ENCODE assay signal across 1 cellular context in the genomic region with DNA sequence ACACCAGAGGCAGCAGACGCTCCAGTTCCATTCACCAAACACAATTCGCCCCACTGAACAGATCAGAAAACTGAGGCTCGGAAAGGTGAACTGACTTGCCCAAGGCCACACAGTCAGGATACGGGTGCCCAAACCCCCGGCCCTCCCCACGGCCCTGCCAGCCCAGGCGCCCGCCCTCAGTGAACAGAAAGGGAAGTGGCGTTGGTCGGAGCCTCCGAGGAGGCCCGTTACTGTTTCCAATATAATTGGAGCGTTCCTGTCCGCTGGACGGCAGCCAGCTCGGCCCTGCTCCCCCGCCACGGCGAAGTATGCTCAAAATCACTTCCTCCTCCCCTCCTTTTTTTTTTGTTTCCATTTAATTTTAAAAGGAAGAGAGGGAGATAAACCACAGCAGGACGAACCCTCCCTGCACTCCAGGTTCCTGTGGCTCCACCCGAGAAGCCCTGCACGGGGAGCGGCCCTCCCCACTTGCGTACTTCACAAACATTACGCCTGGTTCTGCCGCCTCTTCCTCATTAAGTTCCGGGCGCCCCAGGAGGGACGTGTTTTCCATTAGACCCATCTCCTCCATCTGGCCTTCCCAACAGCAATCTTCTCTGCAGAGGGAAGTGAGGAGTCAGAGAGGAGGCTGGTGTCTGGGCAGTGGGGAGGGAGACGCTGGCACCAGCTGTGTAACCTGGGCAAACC.
TF ChIP-seq lines count a peak whose summit lies in the region.

No MANE protein-coding gene starts in this region.

TF ChIP-seq in K562, 482 proteins besides CTCF, POLR2A, EP300 and RAD21 (continued from another document and continues in another):
- TF ChIP-seq, protein P1, sequence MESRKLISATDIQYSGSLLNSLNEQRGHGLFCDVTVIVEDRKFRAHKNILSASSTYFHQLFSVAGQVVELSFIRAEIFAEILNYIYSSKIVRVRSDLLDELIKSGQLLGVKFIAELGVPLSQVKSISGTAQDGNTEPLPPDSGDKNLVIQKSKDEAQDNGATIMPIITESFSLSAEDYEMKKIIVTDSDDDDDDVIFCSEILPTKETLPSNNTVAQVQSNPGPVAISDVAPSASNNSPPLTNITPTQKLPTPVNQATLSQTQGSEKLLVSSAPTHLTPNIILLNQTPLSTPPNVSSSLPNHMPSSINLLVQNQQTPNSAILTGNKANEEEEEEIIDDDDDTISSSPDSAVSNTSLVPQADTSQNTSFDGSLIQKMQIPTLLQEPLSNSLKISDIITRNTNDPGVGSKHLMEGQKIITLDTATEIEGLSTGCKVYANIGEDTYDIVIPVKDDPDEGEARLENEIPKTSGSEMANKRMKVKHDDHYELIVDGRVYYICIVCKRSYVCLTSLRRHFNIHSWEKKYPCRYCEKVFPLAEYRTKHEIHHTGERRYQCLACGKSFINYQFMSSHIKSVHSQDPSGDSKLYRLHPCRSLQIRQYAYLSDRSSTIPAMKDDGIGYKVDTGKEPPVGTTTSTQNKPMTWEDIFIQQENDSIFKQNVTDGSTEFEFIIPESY (CRISPR knock-in tag; IDR thresholded peaks at IDR 0.05) = no peak
- TF ChIP-seq ZNF354B (CRISPR knock-in tag; IDR thresholded peaks at IDR 0.05) (no peak), ZC3H4 (CRISPR knock-in tag; IDR thresholded peaks at IDR 0.05; ENCODE audit: borderline replicate concordance) (no peak), SRSF1 (IDR thresholded peaks at IDR 0.05; ENCODE audit: low read depth, low read length) (no peak), RFX5 (IDR thresholded peaks at IDR 0.05; ENCODE audit: low read depth, low read length) (no peak), LCOR (CRISPR knock-in tag; IDR thresholded peaks at IDR 0.05) (0 out of 2 replicates have a peak, but pooled peaks have one; percentile 48), RCOR1 (IDR thresholded peaks at IDR 0.05; ENCODE audit: borderline replicate concordance in 1 of 2, low read depth in 2 of 2, low read length in 2 of 2) (peak; percentile 50 to 73; a peak in 3 of 4 replicates), ZNF785 (CRISPR knock-in tag; IDR thresholded peaks at IDR 0.05) (no peak), NFRKB (IDR thresholded peaks at IDR 0.05; ENCODE audit: low read depth) (no peak), ZNF3 (CRISPR knock-in tag; IDR thresholded peaks at IDR 0.05) (no peak), ASH1L (IDR thresholded peaks at IDR 0.05; ENCODE audit: borderline replicate concordance, low read depth, partially characterized antibody) (no peak), EHMT2 (IDR thresholded peaks at IDR 0.05) (no peak), ARHGAP35 (IDR thresholded peaks at IDR 0.05; ENCODE audit: partially characterized antibody) (no peak), NCOA6 (IDR thresholded peaks at IDR 0.05) (no peak), HDAC6 (IDR thresholded peaks at IDR 0.05; ENCODE audit: low read depth, low read length) (no peak), SRSF3 (IDR thresholded peaks at IDR 0.05; ENCODE audit: insufficient read depth, low read length) (no peak), RBM39 (optimal IDR thresholded peaks at IDR 0.05; ENCODE audit: low read depth, low read length) (no peak), BRD4 (IDR thresholded peaks at IDR 0.05) (no peak), DMBX1 (CRISPR knock-in tag; IDR thresholded peaks at IDR 0.05; ENCODE audit: borderline replicate concordance) (no peak), CBFA2T3 (IDR thresholded peaks at IDR 0.05) (no peak), ARID1B (IDR thresholded peaks at IDR 0.05) (no peak), KDM1A (IDR thresholded peaks at IDR 0.05) (peak; percentile 86 to 88), MTA2 (IDR thresholded peaks at IDR 0.05; ENCODE audit: low read depth) (no peak), BACH1 (tag; IDR thresholded peaks at IDR 0.05) (no peak), POLR2B (IDR thresholded peaks at IDR 0.05; ENCODE audit: low read depth, partially characterized antibody) (no peak), PML (IDR thresholded peaks at IDR 0.05; ENCODE audit: low read length) (no peak), HLTF (IDR thresholded peaks at IDR 0.05) (no peak), TCF7L2 (IDR thresholded peaks at IDR 0.05; ENCODE audit: low read depth, low read length) (no peak), CAMTA2 (CRISPR knock-in tag; conservative IDR thresholded peaks at IDR 0.05) (no peak), FOXA1 (IDR thresholded peaks at IDR 0.05; ENCODE audit: borderline replicate concordance) (no peak), ZNF217 (CRISPR knock-in tag; IDR thresholded peaks at IDR 0.05) (no peak), JUND (IDR thresholded peaks at IDR 0.05; ENCODE audit: borderline replicate concordance, low read depth, low read length) (no peak), JUND (tag; IDR thresholded peaks at IDR 0.05; ENCODE audit: borderline replicate concordance, low read depth, low read length) (no peak), ZNF134 (CRISPR knock-in tag; conservative IDR thresholded peaks at IDR 0.05) (no peak), NR3C1 (CRISPR knock-in tag; IDR thresholded peaks at IDR 0.05) (no peak), NFIC (IDR thresholded peaks at IDR 0.05) (peak; percentile 90), PCBP2 (IDR thresholded peaks at IDR 0.05; ENCODE audit: low read depth, low read length, poor library complexity, severe bottlenecking) (no peak), ZSCAN29 (IDR thresholded peaks at IDR 0.05) (no peak), ZNF79 (CRISPR knock-in tag; IDR thresholded peaks at IDR 0.05; ENCODE audit: low read depth) (no peak), GTF2F1 (IDR thresholded peaks at IDR 0.05; ENCODE audit: low read depth, low read length) (no peak), MCM2 (IDR thresholded peaks at IDR 0.05; ENCODE audit: low read depth) (no peak)
- TF ChIP-seq, protein P2, sequence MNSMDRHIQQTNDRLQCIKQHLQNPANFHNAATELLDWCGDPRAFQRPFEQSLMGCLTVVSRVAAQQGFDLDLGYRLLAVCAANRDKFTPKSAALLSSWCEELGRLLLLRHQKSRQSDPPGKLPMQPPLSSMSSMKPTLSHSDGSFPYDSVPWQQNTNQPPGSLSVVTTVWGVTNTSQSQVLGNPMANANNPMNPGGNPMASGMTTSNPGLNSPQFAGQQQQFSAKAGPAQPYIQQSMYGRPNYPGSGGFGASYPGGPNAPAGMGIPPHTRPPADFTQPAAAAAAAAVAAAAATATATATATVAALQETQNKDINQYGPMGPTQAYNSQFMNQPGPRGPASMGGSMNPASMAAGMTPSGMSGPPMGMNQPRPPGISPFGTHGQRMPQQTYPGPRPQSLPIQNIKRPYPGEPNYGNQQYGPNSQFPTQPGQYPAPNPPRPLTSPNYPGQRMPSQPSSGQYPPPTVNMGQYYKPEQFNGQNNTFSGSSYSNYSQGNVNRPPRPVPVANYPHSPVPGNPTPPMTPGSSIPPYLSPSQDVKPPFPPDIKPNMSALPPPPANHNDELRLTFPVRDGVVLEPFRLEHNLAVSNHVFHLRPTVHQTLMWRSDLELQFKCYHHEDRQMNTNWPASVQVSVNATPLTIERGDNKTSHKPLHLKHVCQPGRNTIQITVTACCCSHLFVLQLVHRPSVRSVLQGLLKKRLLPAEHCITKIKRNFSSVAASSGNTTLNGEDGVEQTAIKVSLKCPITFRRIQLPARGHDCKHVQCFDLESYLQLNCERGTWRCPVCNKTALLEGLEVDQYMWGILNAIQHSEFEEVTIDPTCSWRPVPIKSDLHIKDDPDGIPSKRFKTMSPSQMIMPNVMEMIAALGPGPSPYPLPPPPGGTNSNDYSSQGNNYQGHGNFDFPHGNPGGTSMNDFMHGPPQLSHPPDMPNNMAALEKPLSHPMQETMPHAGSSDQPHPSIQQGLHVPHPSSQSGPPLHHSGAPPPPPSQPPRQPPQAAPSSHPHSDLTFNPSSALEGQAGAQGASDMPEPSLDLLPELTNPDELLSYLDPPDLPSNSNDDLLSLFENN (IDR thresholded peaks at IDR 0.05; ENCODE audit: low read depth in 2 of 2, low read length in 2 of 2) = no peak
- TF ChIP-seq, protein P3, sequence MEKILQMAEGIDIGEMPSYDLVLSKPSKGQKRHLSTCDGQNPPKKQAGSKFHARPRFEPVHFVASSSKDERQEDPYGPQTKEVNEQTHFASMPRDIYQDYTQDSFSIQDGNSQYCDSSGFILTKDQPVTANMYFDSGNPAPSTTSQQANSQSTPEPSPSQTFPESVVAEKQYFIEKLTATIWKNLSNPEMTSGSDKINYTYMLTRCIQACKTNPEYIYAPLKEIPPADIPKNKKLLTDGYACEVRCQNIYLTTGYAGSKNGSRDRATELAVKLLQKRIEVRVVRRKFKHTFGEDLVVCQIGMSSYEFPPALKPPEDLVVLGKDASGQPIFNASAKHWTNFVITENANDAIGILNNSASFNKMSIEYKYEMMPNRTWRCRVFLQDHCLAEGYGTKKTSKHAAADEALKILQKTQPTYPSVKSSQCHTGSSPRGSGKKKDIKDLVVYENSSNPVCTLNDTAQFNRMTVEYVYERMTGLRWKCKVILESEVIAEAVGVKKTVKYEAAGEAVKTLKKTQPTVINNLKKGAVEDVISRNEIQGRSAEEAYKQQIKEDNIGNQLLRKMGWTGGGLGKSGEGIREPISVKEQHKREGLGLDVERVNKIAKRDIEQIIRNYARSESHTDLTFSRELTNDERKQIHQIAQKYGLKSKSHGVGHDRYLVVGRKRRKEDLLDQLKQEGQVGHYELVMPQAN (IDR thresholded peaks at IDR 0.05; ENCODE audit: borderline replicate concordance) = no peak
- TF ChIP-seq, protein P4, sequence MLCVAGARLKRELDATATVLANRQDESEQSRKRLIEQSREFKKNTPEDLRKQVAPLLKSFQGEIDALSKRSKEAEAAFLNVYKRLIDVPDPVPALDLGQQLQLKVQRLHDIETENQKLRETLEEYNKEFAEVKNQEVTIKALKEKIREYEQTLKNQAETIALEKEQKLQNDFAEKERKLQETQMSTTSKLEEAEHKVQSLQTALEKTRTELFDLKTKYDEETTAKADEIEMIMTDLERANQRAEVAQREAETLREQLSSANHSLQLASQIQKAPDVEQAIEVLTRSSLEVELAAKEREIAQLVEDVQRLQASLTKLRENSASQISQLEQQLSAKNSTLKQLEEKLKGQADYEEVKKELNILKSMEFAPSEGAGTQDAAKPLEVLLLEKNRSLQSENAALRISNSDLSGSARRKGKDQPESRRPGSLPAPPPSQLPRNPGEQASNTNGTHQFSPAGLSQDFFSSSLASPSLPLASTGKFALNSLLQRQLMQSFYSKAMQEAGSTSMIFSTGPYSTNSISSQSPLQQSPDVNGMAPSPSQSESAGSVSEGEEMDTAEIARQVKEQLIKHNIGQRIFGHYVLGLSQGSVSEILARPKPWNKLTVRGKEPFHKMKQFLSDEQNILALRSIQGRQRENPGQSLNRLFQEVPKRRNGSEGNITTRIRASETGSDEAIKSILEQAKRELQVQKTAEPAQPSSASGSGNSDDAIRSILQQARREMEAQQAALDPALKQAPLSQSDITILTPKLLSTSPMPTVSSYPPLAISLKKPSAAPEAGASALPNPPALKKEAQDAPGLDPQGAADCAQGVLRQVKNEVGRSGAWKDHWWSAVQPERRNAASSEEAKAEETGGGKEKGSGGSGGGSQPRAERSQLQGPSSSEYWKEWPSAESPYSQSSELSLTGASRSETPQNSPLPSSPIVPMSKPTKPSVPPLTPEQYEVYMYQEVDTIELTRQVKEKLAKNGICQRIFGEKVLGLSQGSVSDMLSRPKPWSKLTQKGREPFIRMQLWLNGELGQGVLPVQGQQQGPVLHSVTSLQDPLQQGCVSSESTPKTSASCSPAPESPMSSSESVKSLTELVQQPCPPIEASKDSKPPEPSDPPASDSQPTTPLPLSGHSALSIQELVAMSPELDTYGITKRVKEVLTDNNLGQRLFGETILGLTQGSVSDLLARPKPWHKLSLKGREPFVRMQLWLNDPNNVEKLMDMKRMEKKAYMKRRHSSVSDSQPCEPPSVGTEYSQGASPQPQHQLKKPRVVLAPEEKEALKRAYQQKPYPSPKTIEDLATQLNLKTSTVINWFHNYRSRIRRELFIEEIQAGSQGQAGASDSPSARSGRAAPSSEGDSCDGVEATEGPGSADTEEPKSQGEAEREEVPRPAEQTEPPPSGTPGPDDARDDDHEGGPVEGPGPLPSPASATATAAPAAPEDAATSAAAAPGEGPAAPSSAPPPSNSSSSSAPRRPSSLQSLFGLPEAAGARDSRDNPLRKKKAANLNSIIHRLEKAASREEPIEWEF (CRISPR knock-in tag; IDR thresholded peaks at IDR 0.05) = no peak
- TF ChIP-seq, protein P5, sequence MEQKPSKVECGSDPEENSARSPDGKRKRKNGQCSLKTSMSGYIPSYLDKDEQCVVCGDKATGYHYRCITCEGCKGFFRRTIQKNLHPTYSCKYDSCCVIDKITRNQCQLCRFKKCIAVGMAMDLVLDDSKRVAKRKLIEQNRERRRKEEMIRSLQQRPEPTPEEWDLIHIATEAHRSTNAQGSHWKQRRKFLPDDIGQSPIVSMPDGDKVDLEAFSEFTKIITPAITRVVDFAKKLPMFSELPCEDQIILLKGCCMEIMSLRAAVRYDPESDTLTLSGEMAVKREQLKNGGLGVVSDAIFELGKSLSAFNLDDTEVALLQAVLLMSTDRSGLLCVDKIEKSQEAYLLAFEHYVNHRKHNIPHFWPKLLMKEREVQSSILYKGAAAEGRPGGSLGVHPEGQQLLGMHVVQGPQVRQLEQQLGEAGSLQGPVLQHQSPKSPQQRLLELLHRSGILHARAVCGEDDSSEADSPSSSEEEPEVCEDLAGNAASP (IDR thresholded peaks at IDR 0.05) = no peak
- TF ChIP-seq, protein P6, sequence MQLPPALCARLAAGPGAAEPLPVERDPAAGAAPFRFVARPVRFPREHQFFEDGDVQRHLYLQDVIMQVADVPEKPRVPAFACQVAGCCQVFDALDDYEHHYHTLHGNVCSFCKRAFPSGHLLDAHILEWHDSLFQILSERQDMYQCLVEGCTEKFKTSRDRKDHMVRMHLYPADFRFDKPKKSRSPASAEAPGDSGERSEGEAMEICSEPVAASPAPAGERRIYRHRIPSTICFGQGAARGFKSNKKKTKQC (CRISPR knock-in tag; IDR thresholded peaks at IDR 0.05) = no peak
- TF ChIP-seq, protein P7, sequence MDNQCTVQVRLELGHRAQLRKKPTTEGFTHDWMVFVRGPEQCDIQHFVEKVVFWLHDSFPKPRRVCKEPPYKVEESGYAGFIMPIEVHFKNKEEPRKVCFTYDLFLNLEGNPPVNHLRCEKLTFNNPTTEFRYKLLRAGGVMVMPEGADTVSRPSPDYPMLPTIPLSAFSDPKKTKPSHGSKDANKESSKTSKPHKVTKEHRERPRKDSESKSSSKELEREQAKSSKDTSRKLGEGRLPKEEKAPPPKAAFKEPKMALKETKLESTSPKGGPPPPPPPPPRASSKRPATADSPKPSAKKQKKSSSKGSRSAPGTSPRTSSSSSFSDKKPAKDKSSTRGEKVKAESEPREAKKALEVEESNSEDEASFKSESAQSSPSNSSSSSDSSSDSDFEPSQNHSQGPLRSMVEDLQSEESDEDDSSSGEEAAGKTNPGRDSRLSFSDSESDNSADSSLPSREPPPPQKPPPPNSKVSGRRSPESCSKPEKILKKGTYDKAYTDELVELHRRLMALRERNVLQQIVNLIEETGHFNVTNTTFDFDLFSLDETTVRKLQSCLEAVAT (IDR thresholded peaks at IDR 0.05) = no peak
- TF ChIP-seq, protein P8, sequence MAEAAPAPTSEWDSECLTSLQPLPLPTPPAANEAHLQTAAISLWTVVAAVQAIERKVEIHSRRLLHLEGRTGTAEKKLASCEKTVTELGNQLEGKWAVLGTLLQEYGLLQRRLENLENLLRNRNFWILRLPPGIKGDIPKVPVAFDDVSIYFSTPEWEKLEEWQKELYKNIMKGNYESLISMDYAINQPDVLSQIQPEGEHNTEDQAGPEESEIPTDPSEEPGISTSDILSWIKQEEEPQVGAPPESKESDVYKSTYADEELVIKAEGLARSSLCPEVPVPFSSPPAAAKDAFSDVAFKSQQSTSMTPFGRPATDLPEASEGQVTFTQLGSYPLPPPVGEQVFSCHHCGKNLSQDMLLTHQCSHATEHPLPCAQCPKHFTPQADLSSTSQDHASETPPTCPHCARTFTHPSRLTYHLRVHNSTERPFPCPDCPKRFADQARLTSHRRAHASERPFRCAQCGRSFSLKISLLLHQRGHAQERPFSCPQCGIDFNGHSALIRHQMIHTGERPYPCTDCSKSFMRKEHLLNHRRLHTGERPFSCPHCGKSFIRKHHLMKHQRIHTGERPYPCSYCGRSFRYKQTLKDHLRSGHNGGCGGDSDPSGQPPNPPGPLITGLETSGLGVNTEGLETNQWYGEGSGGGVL (CRISPR knock-in tag; IDR thresholded peaks at IDR 0.05) = no peak
